Comparison of ENCODE assay signal across 3 cellular contexts in genomic region chr1:155931332-155932038, GRCh38.
TF ChIP-seq lines count a peak whose summit lies in the region.

No MANE protein-coding gene starts in this region.

TF ChIP-seq in GM23338, 12 proteins besides CTCF, POLR2A, EP300 and RAD21 (continued from another document and continues in another):
- TF ChIP-seq REST (IDR thresholded peaks at IDR 0.05; ENCODE audit: unreplicated experiment) = no peak
- TF ChIP-seq ETS1 (IDR thresholded peaks at IDR 0.05) = no peak
- no peak for TF ChIP-seq JUNB (IDR thresholded peaks at IDR 0.05; ENCODE audit: unreplicated experiment)
- TF ChIP-seq STAT1 (IDR thresholded peaks at IDR 0.05; ENCODE audit: unreplicated experiment) = no peak
- TF ChIP-seq ZNF114 (CRISPR knock-in tag; IDR thresholded peaks at IDR 0.05) = no peak
- no peak for TF ChIP-seq EZH2 (IDR thresholded peaks at IDR 0.05; ENCODE audit: low read depth, unreplicated experiment)

TF ChIP-seq in SK-N-SH, 30 proteins besides CTCF, POLR2A, EP300 and RAD21 (continued from another document):
- TF ChIP-seq IRF3 (IDR thresholded peaks at IDR 0.05; ENCODE audit: low read depth, low read length) (no peak), SIN3A (IDR thresholded peaks at IDR 0.05; ENCODE audit: borderline replicate concordance, low read depth, low read length) (peak; percentile 46; the same call in 1 of the 2 replicates), PBX3 (IDR thresholded peaks at IDR 0.05) (no peak), TCF12 (IDR thresholded peaks at IDR 0.05) (no peak)

TF ChIP-seq in HEK293T, 16 proteins besides CTCF, POLR2A, EP300 and RAD21 (continued from another document):
- no peak for TF ChIP-seq FOXA1 (IDR thresholded peaks at IDR 0.05)
